In the genomic region with DNA sequence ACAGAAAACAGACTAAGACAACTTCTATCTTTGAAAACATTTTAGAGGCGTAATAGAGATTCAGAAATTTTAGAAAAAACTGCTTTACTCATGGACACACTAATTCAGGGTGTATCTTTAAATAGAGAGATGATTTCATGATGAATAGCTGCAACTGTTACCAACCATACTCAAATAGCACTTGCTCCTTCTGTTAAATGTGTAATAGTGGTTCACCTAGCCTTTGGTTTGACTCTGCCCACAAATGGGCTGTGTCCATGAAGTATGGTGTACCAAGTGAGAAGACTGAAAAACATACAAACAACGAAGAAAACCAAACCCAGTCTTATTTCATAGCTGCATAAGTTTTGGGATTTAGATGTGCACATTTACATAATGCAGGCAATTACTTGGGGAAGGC, we compare ENCODE assay signal across 24 cellular contexts.
"Had no signal": no experiment of that assay in that cellular context is flagged by ENCODE, and none has a peak within 500 bp of the region (broad histone marks: within the 10 kb centered on the region; RNA-seq: fewer than 3 reads in every experiment).

No MANE protein-coding gene starts in this region.

- ATAC-seq: effector memory CD8-positive, alpha-beta T cell; esophagus mucosa; foreskin keratinocyte; gastrocnemius medialis; gastroesophageal sphincter; heart left ventricle; heart right ventricle had no signal

- H3K27ac ChIP-seq: colonic mucosa, coronary artery, dorsolateral prefrontal cortex, epithelial cell of prostate, esophagus muscularis mucosa, esophagus squamous epithelium, foreskin keratinocyte, gastrocnemius medialis, gastroesophageal sphincter, heart left ventricle, heart right ventricle had no signal

- H3K4me3 ChIP-seq: colonic mucosa, coronary artery, esophagus muscularis mucosa, esophagus squamous epithelium, gastrocnemius medialis, gastroesophageal sphincter, heart left ventricle, heart right ventricle had no signal

- H3K4me1 ChIP-seq: colonic mucosa, esophagus muscularis mucosa, esophagus squamous epithelium, gastrocnemius medialis, gastroesophageal sphincter, heart left ventricle, heart right ventricle had no signal

- H3K36me3 ChIP-seq: colonic mucosa, esophagus muscularis mucosa, esophagus squamous epithelium, gastrocnemius medialis, gastroesophageal sphincter, heart left ventricle, heart right ventricle had no signal

- H3K27me3 ChIP-seq: colonic mucosa, dorsolateral prefrontal cortex, esophagus muscularis mucosa, esophagus squamous epithelium, foreskin keratinocyte, gastrocnemius medialis, gastroesophageal sphincter, heart left ventricle, heart right ventricle had no signal

- H3K9me3 ChIP-seq: colonic mucosa, esophagus muscularis mucosa, esophagus squamous epithelium, gastrocnemius medialis, gastroesophageal sphincter, heart left ventricle, heart right ventricle had no signal

- DNase-seq: colonic mucosa; cortex of kidney; dermis blood vessel endothelial cell; dorsolateral prefrontal cortex; effector CD4-positive, alpha-beta T cell; effector CD8-positive, alpha-beta T cell; effector memory CD4-positive, alpha-beta T cell; effector memory CD8-positive, alpha-beta T cell; endodermal cell; erythroblast; esophagus squamous epithelium; foreskin fibroblast; foreskin keratinocyte; foreskin melanocyte; gastrocnemius medialis; glutamatergic neuron; head of caudate nucleus; heart left ventricle; heart right ventricle had no signal
